In genomic region chr6:137215630-137216029, GRCh38 we compare ENCODE assay signal across 12 cellular contexts. TPM values are rescaled to one million over a fixed set of nuclear protein-coding genes. Genes with fewer than 3 reads are reported as not detected.
"Had no signal": no experiment of that assay in that cellular context is flagged by ENCODE, and none has a peak within 500 bp of the region (broad histone marks: within the 10 kb centered on the region; RNA-seq: fewer than 3 reads in every experiment).

No MANE protein-coding gene starts in this region.

RNA-seq across cellular contexts. Expression of gene IL22RA2, which starts 42.2 kb away (rescaled TPM):
- total RNA-seq: activated T-helper 17 cell treated with anti-CD3 and anti-CD28 coated beads, Interleukin-2, amount 50 U/mL, for 72 hours; aorta; cerebellum; epithelial cell of proximal tubule; kidney; left ventricle myocardium superior; mesothelial cell of epicardium; neural crest cell; osteocyte; pulmonary artery endothelial cell; sigmoid colon; ureter had no signal
- polyA plus RNA-seq: aorta had no signal
